ENCODE assay signal across 14 cellular contexts in genomic region chr10:132532174-132532573, GRCh38. TPM values are rescaled to one million over a fixed set of nuclear protein-coding genes. Genes with fewer than 3 reads are reported as not detected.
DNase-seq lines count a peak whose midpoint lies in the region; ATAC-seq and TF ChIP-seq lines count a peak whose summit lies in the region.
"Had no signal": no experiment of that assay in that cellular context is flagged by ENCODE, and none has a peak within 500 bp of the region (broad histone marks: within the 10 kb centered on the region; RNA-seq: fewer than 3 reads in every experiment).

No MANE protein-coding gene starts in this region.

- CTCF ChIA-PET in HEK293T (lab: Yijun Ruan, JAX), result no interaction called here
- CTCF ChIA-PET in Panc1 (lab: Charles Lee), result interaction anchor here (0.7 kb wide), 1 partner anchor 73 kb away, joined by 3 read pairs; no protein-coding TSS in a partner anchor

- TF ChIP-seq CTCF in Panc1 (IDR thresholded peaks at IDR 0.05), result no peak

- H3K27me3 ChIP-seq in Panc1 (ENCODE audit: control insufficient read depth, insufficient read depth, low read length), result no peaks in the 10 kb centered on the region

- no peak for DNase-seq in HEK293T (ENCODE audit: extremely low spot score)
- DNase-seq in Panc1 (ENCODE audit: low read depth, low spot score), result no peak
- no peak for DNase-seq in epithelial cell of prostate (ENCODE audit: low read depth, low spot score)
- peak; percentile 18 for DNase-seq in posterior vena cava (ENCODE audit: low spot score)
- no peak for DNase-seq in NCI-H82 treated with DMSO at 0.1 percent for 48 hours (lab: John Stamatoyannopoulos, UW; ENCODE audit: unreplicated experiment)
- DNase-seq in NCI-H524 (lab: John Stamatoyannopoulos, UW), result no peak
- DNase-seq in stimulated activated CD4-positive, alpha-beta T cell treated with anti-CD3 and anti-CD28 coated beads, Interleukin-1b, Interleukin-23, amount 100 ng/mL, for 48 hours, result no peak
- DNase-seq: BE2C; CD8-positive, alpha-beta T cell; NCI-H1436; NCI-H2029 treated with DMSO at 0.1 percent for 48 hours; NCI-H526; OCI-M1; SHP77 had no signal

- H3K27ac ChIP-seq in Panc1 (ENCODE audit: low read length), result 0 out of 2 replicates have a peak overlapping the region, but pooled peaks have one; percentile 1
- H3K27ac ChIP-seq in epithelial cell of prostate, result peak overlapping the region; percentile 0

- ATAC-seq in Panc1, result no peak
- ATAC-seq: CD8-positive, alpha-beta T cell had no signal

- in situ Hi-C loops in Panc1 (cut with HindIII; ENCODE audit: low pct_unique_long_range_greater_than_20kb, low sequenced_read_pairs), result no loop called here

- no peaks in the 10 kb centered on the region for H3K36me3 ChIP-seq in Panc1 (ENCODE audit: control insufficient read depth, insufficient read depth, low read length)
- H3K36me3 ChIP-seq: BE2C had no signal

- POLR2A ChIA-PET in HEK293T (lab: Yijun Ruan, JAX) (interaction anchor here (0.6 kb wide), 1 partner anchor 10 kb away, joined by 3 read pairs; no protein-coding TSS in a partner anchor), Panc1 (lab: Charles Lee) (interaction anchor here (0.6 to 1.1 kb wide), 2 partner anchors 19 to 224 kb away, joined by 3 to 4 read pairs; partner anchors contain the start of gene STK32C)

- BruUV-seq in Panc1 (replicated peaks; lab: Mats Ljungman, UMichigan), result no TSS peak

- peaks cover 54% of the 10 kb centered on the region for H3K4me1 ChIP-seq in Panc1 (ENCODE audit: control insufficient read depth, insufficient read depth, low read length)
- H3K4me1 ChIP-seq: BE2C had no signal

- intact Hi-C loops in Panc1 (cut with micrococcal nuclease; ENCODE audit: unreplicated experiment), result no loop called here
- intact Hi-C loops in posterior vena cava (cut with DNase I), result loop anchor here in 1 of 2 donors (10.0 kb wide), 1 partner anchor 827 kb away; no protein-coding TSS in a partner anchor

- H3K9me3 ChIP-seq in Panc1 (ENCODE audit: control insufficient read depth, insufficient read depth, low read depth, low read length), result peaks cover 4% of the 10 kb centered on the region; the same call in 1 of the 2 replicates
- H3K9me3 ChIP-seq: BE2C had no signal

- H3K4me3 ChIP-seq in Panc1 (ENCODE audit: low read depth in 2 of 2, low read length in 2 of 2), result no peak overlapping the region

TF ChIP-seq in HEK293T, 16 proteins besides CTCF, POLR2A, EP300 and RAD21:
- TF ChIP-seq PKNOX1 (IDR thresholded peaks at IDR 0.05) (no peak), L3MBTL2 (conservative IDR thresholded peaks at IDR 0.05) (peak; percentile 55)

RNA-seq across cellular contexts. Expression of gene INPP5A, which starts 5.4 kb away (rescaled TPM):
- total RNA-seq in Panc1 (2021; ENCODE audit: unreplicated experiment) (60.0 TPM), posterior vena cava (100 to 1,000 TPM in 1 of 2 donors, 10 to 100 TPM in 1; 65.2 to 102 TPM)
- polyA plus RNA-seq in Panc1 (2012; ENCODE audit: insufficient read length), result 78.4 TPM
